Comparison of ENCODE assay signal across 1 cellular context in genomic region chr3:9362731-9363530, GRCh38.
TF ChIP-seq lines count a peak whose summit lies in the region.

A gene with protein sequence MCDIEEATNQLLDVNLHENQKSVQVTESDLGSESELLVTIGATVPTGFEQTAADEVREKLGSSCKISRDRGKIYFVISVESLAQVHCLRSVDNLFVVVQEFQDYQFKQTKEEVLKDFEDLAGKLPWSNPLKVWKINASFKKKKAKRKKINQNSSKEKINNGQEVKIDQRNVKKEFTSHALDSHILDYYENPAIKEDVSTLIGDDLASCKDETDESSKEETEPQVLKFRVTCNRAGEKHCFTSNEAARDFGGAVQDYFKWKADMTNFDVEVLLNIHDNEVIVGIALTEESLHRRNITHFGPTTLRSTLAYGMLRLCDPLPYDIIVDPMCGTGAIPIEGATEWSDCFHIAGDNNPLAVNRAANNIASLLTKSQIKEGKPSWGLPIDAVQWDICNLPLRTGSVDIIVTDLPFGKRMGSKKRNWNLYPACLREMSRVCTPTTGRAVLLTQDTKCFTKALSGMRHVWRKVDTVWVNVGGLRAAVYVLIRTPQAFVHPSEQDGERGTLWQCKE (plus strand): TSS chr3:9363054. CDS start chr3:9365069, 2,015 bp downstream.

TF ChIP-seq in GM12878, 131 proteins besides CTCF, POLR2A, EP300 and RAD21 (continued from another document and continues in another):
- TF ChIP-seq, protein P1, sequence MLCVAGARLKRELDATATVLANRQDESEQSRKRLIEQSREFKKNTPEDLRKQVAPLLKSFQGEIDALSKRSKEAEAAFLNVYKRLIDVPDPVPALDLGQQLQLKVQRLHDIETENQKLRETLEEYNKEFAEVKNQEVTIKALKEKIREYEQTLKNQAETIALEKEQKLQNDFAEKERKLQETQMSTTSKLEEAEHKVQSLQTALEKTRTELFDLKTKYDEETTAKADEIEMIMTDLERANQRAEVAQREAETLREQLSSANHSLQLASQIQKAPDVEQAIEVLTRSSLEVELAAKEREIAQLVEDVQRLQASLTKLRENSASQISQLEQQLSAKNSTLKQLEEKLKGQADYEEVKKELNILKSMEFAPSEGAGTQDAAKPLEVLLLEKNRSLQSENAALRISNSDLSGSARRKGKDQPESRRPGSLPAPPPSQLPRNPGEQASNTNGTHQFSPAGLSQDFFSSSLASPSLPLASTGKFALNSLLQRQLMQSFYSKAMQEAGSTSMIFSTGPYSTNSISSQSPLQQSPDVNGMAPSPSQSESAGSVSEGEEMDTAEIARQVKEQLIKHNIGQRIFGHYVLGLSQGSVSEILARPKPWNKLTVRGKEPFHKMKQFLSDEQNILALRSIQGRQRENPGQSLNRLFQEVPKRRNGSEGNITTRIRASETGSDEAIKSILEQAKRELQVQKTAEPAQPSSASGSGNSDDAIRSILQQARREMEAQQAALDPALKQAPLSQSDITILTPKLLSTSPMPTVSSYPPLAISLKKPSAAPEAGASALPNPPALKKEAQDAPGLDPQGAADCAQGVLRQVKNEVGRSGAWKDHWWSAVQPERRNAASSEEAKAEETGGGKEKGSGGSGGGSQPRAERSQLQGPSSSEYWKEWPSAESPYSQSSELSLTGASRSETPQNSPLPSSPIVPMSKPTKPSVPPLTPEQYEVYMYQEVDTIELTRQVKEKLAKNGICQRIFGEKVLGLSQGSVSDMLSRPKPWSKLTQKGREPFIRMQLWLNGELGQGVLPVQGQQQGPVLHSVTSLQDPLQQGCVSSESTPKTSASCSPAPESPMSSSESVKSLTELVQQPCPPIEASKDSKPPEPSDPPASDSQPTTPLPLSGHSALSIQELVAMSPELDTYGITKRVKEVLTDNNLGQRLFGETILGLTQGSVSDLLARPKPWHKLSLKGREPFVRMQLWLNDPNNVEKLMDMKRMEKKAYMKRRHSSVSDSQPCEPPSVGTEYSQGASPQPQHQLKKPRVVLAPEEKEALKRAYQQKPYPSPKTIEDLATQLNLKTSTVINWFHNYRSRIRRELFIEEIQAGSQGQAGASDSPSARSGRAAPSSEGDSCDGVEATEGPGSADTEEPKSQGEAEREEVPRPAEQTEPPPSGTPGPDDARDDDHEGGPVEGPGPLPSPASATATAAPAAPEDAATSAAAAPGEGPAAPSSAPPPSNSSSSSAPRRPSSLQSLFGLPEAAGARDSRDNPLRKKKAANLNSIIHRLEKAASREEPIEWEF (IDR thresholded peaks at IDR 0.05; ENCODE audit: insufficient replicate concordance, low read depth, low read length): no peak
- no peak for TF ChIP-seq ZSCAN29 (IDR thresholded peaks at IDR 0.05)
- TF ChIP-seq MYC (IDR thresholded peaks at IDR 0.05; ENCODE audit: insufficient read depth, insufficient read length, insufficient replicate concordance, low read length, severe bottlenecking): no peak
- TF ChIP-seq, protein P2, sequence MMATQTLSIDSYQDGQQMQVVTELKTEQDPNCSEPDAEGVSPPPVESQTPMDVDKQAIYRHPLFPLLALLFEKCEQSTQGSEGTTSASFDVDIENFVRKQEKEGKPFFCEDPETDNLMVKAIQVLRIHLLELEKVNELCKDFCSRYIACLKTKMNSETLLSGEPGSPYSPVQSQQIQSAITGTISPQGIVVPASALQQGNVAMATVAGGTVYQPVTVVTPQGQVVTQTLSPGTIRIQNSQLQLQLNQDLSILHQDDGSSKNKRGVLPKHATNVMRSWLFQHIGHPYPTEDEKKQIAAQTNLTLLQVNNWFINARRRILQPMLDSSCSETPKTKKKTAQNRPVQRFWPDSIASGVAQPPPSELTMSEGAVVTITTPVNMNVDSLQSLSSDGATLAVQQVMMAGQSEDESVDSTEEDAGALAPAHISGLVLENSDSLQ (IDR thresholded peaks at IDR 0.05): no peak; the same call in 1 of the 2 replicates
- peak in 1 of 2 experiments; percentile 89; a peak in 1 of 4 replicates for TF ChIP-seq ETV6 (conservative IDR thresholded peaks at IDR 0.05 in 1 of 2, IDR thresholded peaks at IDR 0.05 in 1 of 2; ENCODE audit: borderline replicate concordance in 1 of 2, low read depth in 1 of 2)
- TF ChIP-seq CREB1 (IDR thresholded peaks at IDR 0.05; ENCODE audit: low read depth): peak; percentile 71
- peak; percentile 90 for TF ChIP-seq SMAD5 (IDR thresholded peaks at IDR 0.05; ENCODE audit: low read depth)
- TF ChIP-seq MTA2 (IDR thresholded peaks at IDR 0.05; ENCODE audit: low read depth): no peak; the same call in 1 of the 2 replicates
- TF ChIP-seq DPF2 (IDR thresholded peaks at IDR 0.05): peak; percentile 64; the same call in 1 of the 2 replicates
- TF ChIP-seq POLR2AphosphoS2 (IDR thresholded peaks at IDR 0.05; ENCODE audit: low read depth, low read length): peak; percentile 88
- no peak for TF ChIP-seq TCF7 (IDR thresholded peaks at IDR 0.05; ENCODE audit: borderline replicate concordance)
- TF ChIP-seq MLLT1 (IDR thresholded peaks at IDR 0.05): peak; percentile 92
- TF ChIP-seq MXI1 (IDR thresholded peaks at IDR 0.05; ENCODE audit: low read depth, low read length): peak; percentile 95
- TF ChIP-seq RB1 (IDR thresholded peaks at IDR 0.05; ENCODE audit: borderline replicate concordance): peak; percentile 87; the same call in 1 of the 2 replicates
- peak; percentile 96 for TF ChIP-seq ZBTB40 (IDR thresholded peaks at IDR 0.05; ENCODE audit: borderline replicate concordance)
- peak; percentile 15 for TF ChIP-seq PBX3 (IDR thresholded peaks at IDR 0.05; ENCODE audit: insufficient replicate concordance, low read depth, low read length)
- TF ChIP-seq ATF7 (IDR thresholded peaks at IDR 0.05; ENCODE audit: low read depth): peak; percentile 71
- TF ChIP-seq, protein P3, sequence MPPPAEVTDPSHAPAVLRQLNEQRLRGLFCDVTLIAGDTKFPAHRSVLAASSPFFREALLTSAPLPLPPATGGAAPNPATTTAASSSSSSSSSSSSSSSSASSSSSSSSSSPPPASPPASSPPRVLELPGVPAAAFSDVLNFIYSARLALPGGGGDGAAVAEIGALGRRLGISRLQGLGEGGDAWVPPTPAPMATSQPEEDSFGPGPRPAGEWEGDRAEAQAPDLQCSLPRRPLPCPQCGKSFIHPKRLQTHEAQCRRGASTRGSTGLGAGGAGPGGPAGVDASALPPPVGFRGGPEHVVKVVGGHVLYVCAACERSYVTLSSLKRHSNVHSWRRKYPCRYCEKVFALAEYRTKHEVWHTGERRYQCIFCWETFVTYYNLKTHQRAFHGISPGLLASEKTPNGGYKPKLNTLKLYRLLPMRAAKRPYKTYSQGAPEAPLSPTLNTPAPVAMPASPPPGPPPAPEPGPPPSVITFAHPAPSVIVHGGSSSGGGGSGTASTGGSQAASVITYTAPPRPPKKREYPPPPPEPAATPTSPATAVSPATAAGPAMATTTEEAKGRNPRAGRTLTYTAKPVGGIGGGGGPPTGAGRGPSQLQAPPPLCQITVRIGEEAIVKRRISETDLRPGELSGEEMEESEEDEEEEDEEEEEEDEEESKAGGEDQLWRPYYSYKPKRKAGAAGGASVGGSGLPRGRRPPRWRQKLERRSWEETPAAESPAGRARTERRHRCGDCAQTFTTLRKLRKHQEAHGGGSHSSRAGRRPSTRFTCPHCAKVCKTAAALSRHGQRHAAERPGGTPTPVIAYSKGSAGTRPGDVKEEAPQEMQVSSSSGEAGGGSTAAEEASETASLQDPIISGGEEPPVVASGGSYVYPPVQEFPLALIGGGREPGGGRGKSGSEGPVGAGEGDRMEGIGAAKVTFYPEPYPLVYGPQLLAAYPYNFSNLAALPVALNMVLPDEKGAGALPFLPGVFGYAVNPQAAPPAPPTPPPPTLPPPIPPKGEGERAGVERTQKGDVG (CRISPR knock-in tag; IDR thresholded peaks at IDR 0.05): no peak
- TF ChIP-seq, protein P4, sequence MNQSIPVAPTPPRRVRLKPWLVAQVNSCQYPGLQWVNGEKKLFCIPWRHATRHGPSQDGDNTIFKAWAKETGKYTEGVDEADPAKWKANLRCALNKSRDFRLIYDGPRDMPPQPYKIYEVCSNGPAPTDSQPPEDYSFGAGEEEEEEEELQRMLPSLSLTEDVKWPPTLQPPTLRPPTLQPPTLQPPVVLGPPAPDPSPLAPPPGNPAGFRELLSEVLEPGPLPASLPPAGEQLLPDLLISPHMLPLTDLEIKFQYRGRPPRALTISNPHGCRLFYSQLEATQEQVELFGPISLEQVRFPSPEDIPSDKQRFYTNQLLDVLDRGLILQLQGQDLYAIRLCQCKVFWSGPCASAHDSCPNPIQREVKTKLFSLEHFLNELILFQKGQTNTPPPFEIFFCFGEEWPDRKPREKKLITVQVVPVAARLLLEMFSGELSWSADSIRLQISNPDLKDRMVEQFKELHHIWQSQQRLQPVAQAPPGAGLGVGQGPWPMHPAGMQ (IDR thresholded peaks at IDR 0.05; ENCODE audit: borderline replicate concordance): no peak
- peak; percentile 79; the same call in 2 of the 3 replicates for TF ChIP-seq POU2F2 (IDR thresholded peaks at IDR 0.05; ENCODE audit: borderline replicate concordance, low read depth, low read length)
- 0 out of 2 replicates have a peak, but pooled peaks have one; percentile 55 for TF ChIP-seq ESRRA (IDR thresholded peaks at IDR 0.05; ENCODE audit: low read length)
- TF ChIP-seq ATF2 (IDR thresholded peaks at IDR 0.05; ENCODE audit: low read length): peak; percentile 66; the same call in 1 of the 2 replicates
- TF ChIP-seq HDGF (IDR thresholded peaks at IDR 0.05): peak; percentile 79; the same call in 1 of the 2 replicates
- peak; percentile 37; the same call in 1 of the 2 replicates for TF ChIP-seq HCFC1 (IDR thresholded peaks at IDR 0.05; ENCODE audit: low read length)
- TF ChIP-seq, protein P5, sequence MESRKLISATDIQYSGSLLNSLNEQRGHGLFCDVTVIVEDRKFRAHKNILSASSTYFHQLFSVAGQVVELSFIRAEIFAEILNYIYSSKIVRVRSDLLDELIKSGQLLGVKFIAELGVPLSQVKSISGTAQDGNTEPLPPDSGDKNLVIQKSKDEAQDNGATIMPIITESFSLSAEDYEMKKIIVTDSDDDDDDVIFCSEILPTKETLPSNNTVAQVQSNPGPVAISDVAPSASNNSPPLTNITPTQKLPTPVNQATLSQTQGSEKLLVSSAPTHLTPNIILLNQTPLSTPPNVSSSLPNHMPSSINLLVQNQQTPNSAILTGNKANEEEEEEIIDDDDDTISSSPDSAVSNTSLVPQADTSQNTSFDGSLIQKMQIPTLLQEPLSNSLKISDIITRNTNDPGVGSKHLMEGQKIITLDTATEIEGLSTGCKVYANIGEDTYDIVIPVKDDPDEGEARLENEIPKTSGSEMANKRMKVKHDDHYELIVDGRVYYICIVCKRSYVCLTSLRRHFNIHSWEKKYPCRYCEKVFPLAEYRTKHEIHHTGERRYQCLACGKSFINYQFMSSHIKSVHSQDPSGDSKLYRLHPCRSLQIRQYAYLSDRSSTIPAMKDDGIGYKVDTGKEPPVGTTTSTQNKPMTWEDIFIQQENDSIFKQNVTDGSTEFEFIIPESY (IDR thresholded peaks at IDR 0.05): 0 out of 2 replicates have a peak, but pooled peaks have one; percentile 6
- no peak for TF ChIP-seq HDAC6 (IDR thresholded peaks at IDR 0.05; ENCODE audit: unreplicated experiment)
- no peak for TF ChIP-seq ZNF217 (IDR thresholded peaks at IDR 0.05)
- no peak for TF ChIP-seq TCF3 (IDR thresholded peaks at IDR 0.05; ENCODE audit: borderline replicate concordance, insufficient read depth, low read depth, low read length)
- peak; percentile 49 for TF ChIP-seq MEF2B (IDR thresholded peaks at IDR 0.05; ENCODE audit: partially characterized antibody, poor library complexity, severe bottlenecking)
- no peak for TF ChIP-seq FOS (IDR thresholded peaks at IDR 0.05; ENCODE audit: borderline replicate concordance, extremely low read depth, insufficient read length)
